Comparison of ENCODE assay signal across 8 cellular contexts in genomic region chr19:19539738-19540703, GRCh38.
DNase-seq lines count a peak whose midpoint lies in the region; ATAC-seq and TF ChIP-seq lines count a peak whose summit lies in the region.

No MANE protein-coding gene starts in this region.

- POLR2A ChIA-PET in GM10248 (lab: Yijun Ruan, JAX) = no interaction called here

- CTCF ChIA-PET in GM10248 (lab: Yijun Ruan, JAX) = interaction anchor here (1.3 to 14.9 kb wide), 3 partner anchors 8 to 11 kb away, joined by 3 to 251 read pairs (median 18); no protein-coding TSS in a partner anchor

- H3K4me1 Mint-ChIP-seq in central memory CD8-positive, alpha-beta T cell = peaks cover 14% of the 10 kb centered on the region
- H3K4me1 Mint-ChIP-seq in memory B cell = peaks cover 17% of the 10 kb centered on the region
- H3K4me1 Mint-ChIP-seq in stimulated activated effector memory CD8-positive, alpha-beta T cell treated with anti-CD3 and anti-CD28 coated beads, Interleukin-12 subunit alpha, Interleukin-12 subunit beta, amount 100 ng/mL, for 72 hours = peaks cover 41% of the 10 kb centered on the region

- TF ChIP-seq CTCF in GM10248 (IDR thresholded peaks at IDR 0.05; ENCODE audit: control extremely low read depth, extremely low read depth, low read depth, missing control alignments) = no peak

- H3K36me3 Mint-ChIP-seq in central memory CD8-positive, alpha-beta T cell (ENCODE audit: insufficient read depth) = peaks cover 2% of the 10 kb centered on the region
- H3K36me3 Mint-ChIP-seq in memory B cell = no peaks in the 10 kb centered on the region
- H3K36me3 Mint-ChIP-seq in stimulated activated effector memory CD8-positive, alpha-beta T cell treated with anti-CD3 and anti-CD28 coated beads, Interleukin-12 subunit alpha, Interleukin-12 subunit beta, amount 100 ng/mL, for 72 hours = peaks cover 14% of the 10 kb centered on the region

- H3K9me3 Mint-ChIP-seq in central memory CD8-positive, alpha-beta T cell = no peaks in the 10 kb centered on the region
- H3K9me3 Mint-ChIP-seq in memory B cell = no peaks in the 10 kb centered on the region
- no peaks in the 10 kb centered on the region for H3K9me3 Mint-ChIP-seq in stimulated activated effector memory CD8-positive, alpha-beta T cell treated with anti-CD3 and anti-CD28 coated beads, Interleukin-12 subunit alpha, Interleukin-12 subunit beta, amount 100 ng/mL, for 72 hours

- H3K27me3 Mint-ChIP-seq in central memory CD8-positive, alpha-beta T cell = peaks cover 11% of the 10 kb centered on the region
- peaks cover 23% of the 10 kb centered on the region for H3K27me3 Mint-ChIP-seq in memory B cell

- ATAC-seq in central memory CD8-positive, alpha-beta T cell (replicated peaks; ENCODE audit: extremely low read depth, poor library complexity, severe bottlenecking) = no peak
- ATAC-seq in memory B cell (ENCODE audit: low read depth) (peak; percentile 30), HG03135 (IDR thresholded peaks at IDR 0.05; ENCODE audit: unreplicated experiment) (no peak)
- peak; percentile 38 for ATAC-seq in stimulated activated effector memory CD8-positive, alpha-beta T cell treated with anti-CD3 and anti-CD28 coated beads, Interleukin-12 subunit alpha, Interleukin-12 subunit beta, amount 100 ng/mL, for 72 hours

- H3K27ac Mint-ChIP-seq in central memory CD8-positive, alpha-beta T cell (ENCODE audit: low read depth) = peak overlapping the region; percentile 29
- no peak overlapping the region for H3K27ac Mint-ChIP-seq in memory B cell
- peak overlapping the region; percentile 48 for H3K27ac Mint-ChIP-seq in stimulated activated effector memory CD8-positive, alpha-beta T cell treated with anti-CD3 and anti-CD28 coated beads, Interleukin-12 subunit alpha, Interleukin-12 subunit beta, amount 100 ng/mL, for 72 hours

- H3K4me3 Mint-ChIP-seq in central memory CD8-positive, alpha-beta T cell = peak overlapping the region; percentile 71
- peak overlapping the region; percentile 62 for H3K4me3 Mint-ChIP-seq in memory B cell
- H3K4me3 Mint-ChIP-seq in stimulated activated effector memory CD8-positive, alpha-beta T cell treated with anti-CD3 and anti-CD28 coated beads, Interleukin-12 subunit alpha, Interleukin-12 subunit beta, amount 100 ng/mL, for 72 hours = peak overlapping the region; percentile 71

- DNase-seq in GM10248 (ENCODE audit: extremely low spot score) (peak; percentile 83), memory B cell (ENCODE audit: low spot score in 2 of 2) (peak in 1 of 2 donors; percentile 25), NCI-H2171 (lab: John Stamatoyannopoulos, UW) (no peak), OCI-M1 (lab: John Stamatoyannopoulos, UW) (no peak)
- DNase-seq in activated CD4-positive, CD25-positive, alpha-beta regulatory T cell (lab: John Stamatoyannopoulos, UW) = peak in 3 of 4 experiments; percentile 21 to 48 (median 21)
- no peak for DNase-seq in central memory CD8-positive, alpha-beta T cell (ENCODE audit: low spot score in 2 of 2)
- DNase-seq in stimulated activated effector memory CD8-positive, alpha-beta T cell treated with anti-CD3 and anti-CD28 coated beads, Interleukin-12 subunit alpha, Interleukin-12 subunit beta, amount 100 ng/mL, for 72 hours (ENCODE audit: low spot score in 2 of 2) = peak in 1 of 2 donors; percentile 21

Comparison
In these comparisons a context has a peak if more than half of its experiments do, and no peak if none do; other contexts are left out.
1. DNase-seq: peak in GM10248 (single experiment) and activated CD4-positive, CD25-positive, alpha-beta regulatory T cell (3 of 4); none in central memory CD8-positive, alpha-beta T cell (0 of 2), NCI-H2171 (single experiment) and OCI-M1 (single experiment).
2. ATAC-seq: peak in memory B cell (single experiment) and stimulated activated effector memory CD8-positive, alpha-beta T cell treated with anti-CD3 and anti-CD28 coated beads, Interleukin-12 subunit alpha, Interleukin-12 subunit beta, amount 100 ng/mL, for 72 hours (single experiment); none in central memory CD8-positive, alpha-beta T cell (single experiment) and HG03135 (single experiment).
3. Peak in every context shown above with its lines, with median percentiles within 50 percentile points of each other: H3K4me3 Mint-ChIP-seq.